In genomic region chr12:124914392-124915248, GRCh38 we compare ENCODE assay signal across 7 cellular contexts. TPM values are rescaled to one million over a fixed set of nuclear protein-coding genes. Genes with fewer than 3 reads are reported as not detected.
DNase-seq lines count a peak whose midpoint lies in the region; ATAC-seq and TF ChIP-seq lines count a peak whose summit lies in the region.

Gene UBC (minus strand): TSS chr12:124914650. CDS start chr12:124913771, 879 bp downstream.

- DNase-seq in activated CD4-positive, alpha-beta T cell treated with anti-CD3 and anti-CD28 coated beads, Interleukin-2, amount 50 U/mL, for 4 hours = peak; percentile 87 to 89
- DNase-seq in effector memory CD8-positive, alpha-beta T cell = peak; percentile 90 to 92 (median 91)
- peak; percentile 75 for DNase-seq in stimulated activated CD8-positive, alpha-beta memory T cell treated with anti-CD3 and anti-CD28 coated beads, Interleukin-15, amount 100 ng/mL, for 48 hours (ENCODE audit: low read depth in 2 of 2)

- H3K4me1 Mint-ChIP-seq in effector memory CD8-positive, alpha-beta T cell (ENCODE audit: low read depth in 2 of 2) = peaks cover 67 to 69% of the 10 kb centered on the region in 2 donors

- 0 to 1% methylated on average over 58 to 62 of the region's 85 CpGs for WGBS in mesodermal cell (ENCODE audit: insufficient coverage in 2 of 2), 2 experiments

- peaks cover 31% of the 10 kb centered on the region for H3K4me1 ChIP-seq in mesodermal cell (ENCODE audit: control insufficient read depth, insufficient read depth, low read length, poor library complexity, severe bottlenecking)

- peak; percentile 100 for TF ChIP-seq POLR2A in GM19193 (IDR thresholded peaks at IDR 0.05; ENCODE audit: extremely low read depth, insufficient read depth, insufficient read length)

- H3K27ac Mint-ChIP-seq in effector memory CD8-positive, alpha-beta T cell = peak within 1 kb of the TSS; percentile 100

- peaks cover 32% of the 10 kb centered on the region for H3K36me3 ChIP-seq in mesodermal cell (ENCODE audit: control insufficient read depth, insufficient read depth, low read length)

- peak within 1 kb of the TSS; percentile 100 for H3K27ac ChIP-seq in mesodermal cell (ENCODE audit: low read depth, low read length, severe bottlenecking)

- H3K9me3 Mint-ChIP-seq in effector memory CD8-positive, alpha-beta T cell = no peaks in the 10 kb centered on the region

- H3K27me3 Mint-ChIP-seq in effector memory CD8-positive, alpha-beta T cell = no peaks in the 10 kb centered on the region

- peak within 1 kb of the TSS; percentile 98 to 99 for H3K4me3 Mint-ChIP-seq in effector memory CD8-positive, alpha-beta T cell

- peak within 1 kb of the TSS; percentile 93 for H3K4me3 ChIP-seq in mesodermal cell (ENCODE audit: extremely low read depth, insufficient read depth, low read length, poor library complexity, severe bottlenecking)

- ATAC-seq in HG03521 (IDR thresholded peaks at IDR 0.05; ENCODE audit: unreplicated experiment) = peak; percentile 38
- ATAC-seq in effector memory CD8-positive, alpha-beta T cell (replicated peaks) = peak; percentile 43
- no peak for ATAC-seq in HG03378 (IDR thresholded peaks at IDR 0.05; ENCODE audit: unreplicated experiment)

- peaks cover 79% of the 10 kb centered on the region for H3K36me3 Mint-ChIP-seq in effector memory CD8-positive, alpha-beta T cell (ENCODE audit: insufficient read depth)

- H3K9me3 ChIP-seq in mesodermal cell (ENCODE audit: control insufficient read depth, low read length) = no peaks in the 10 kb centered on the region

RNA-seq across cellular contexts. Expression of gene UBC, which starts in this region (rescaled TPM):
- 1,245 TPM for polyA plus RNA-seq in mesodermal cell (2013, experiment 1 of 2)
- polyA plus RNA-seq in mesodermal cell (2013, experiment 2 of 2) = 1,003 TPM
